10 cellular contexts compared by ENCODE assay signal in the genomic region with DNA sequence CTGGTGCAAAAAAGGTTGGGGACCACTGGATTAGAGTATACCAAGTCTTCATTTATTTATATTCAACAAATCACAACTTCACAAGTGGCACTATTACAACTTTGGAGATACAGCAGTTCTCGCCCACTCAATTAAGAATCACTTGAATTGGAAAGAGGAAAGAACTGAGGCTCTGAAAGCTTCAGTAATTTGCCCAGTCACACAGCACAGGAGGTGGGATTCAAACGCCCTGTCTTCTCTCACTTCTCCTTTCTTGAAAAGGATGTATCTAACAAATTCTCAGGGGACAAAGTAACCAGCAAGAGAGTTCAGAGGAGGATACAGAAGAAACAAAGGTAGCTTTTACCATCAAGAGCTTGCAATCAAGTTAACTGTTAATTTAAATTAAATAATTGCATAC. TPM values are rescaled to one million over a fixed set of nuclear protein-coding genes. Genes with fewer than 3 reads are reported as not detected.
A peak's percentile ranks its signal among the peaks of the same experiment; 100 is the strongest.
DNase-seq lines count a peak whose midpoint lies in the region; ATAC-seq, FAIRE-seq and TF ChIP-seq lines count a peak whose summit lies in the region.
"Had no signal": no experiment of that assay in that cellular context is flagged by ENCODE, and none has a peak within 500 bp of the region (broad histone marks: within the 10 kb centered on the region; RNA-seq: fewer than 3 reads in every experiment).

No MANE protein-coding gene starts in this region.

- DNase-seq in glomerular visceral epithelial cell (ENCODE audit: extremely low spot score) (no peak), pancreas (no peak), D341Med (ENCODE audit: low spot score) (no peak)
- DNase-seq: erythroblast, NCI-H774 had no signal

- peak overlapping the region; percentile 78 to 94 (median 93) for H3K27ac Mint-ChIP-seq in IgD-negative memory B cell
- peak overlapping the region; percentile 94 for H3K27ac Mint-ChIP-seq in stimulated activated memory B cell treated with anti-CD40 and anti-IgM and Interleukin-4, amounts not matched to agents 10 μg/mL and 1 μg/mL and 100 μg/mL, for 72 hours

- peak; percentile 62 for ATAC-seq in GM19023 (IDR thresholded peaks at IDR 0.05; ENCODE audit: unreplicated experiment)
- peak; percentile 53 for ATAC-seq in HG02610 (IDR thresholded peaks at IDR 0.05; ENCODE audit: unreplicated experiment)
- peak; percentile 94 for ATAC-seq in stimulated activated memory B cell treated with anti-CD40 and anti-IgM and Interleukin-4, amounts not matched to agents 10 μg/mL and 1 μg/mL and 100 μg/mL, for 72 hours
- no peak for ATAC-seq in pancreas

- H3K4me3 Mint-ChIP-seq in IgD-negative memory B cell: peak overlapping the region; percentile 79 to 89 (median 83)
- H3K4me3 Mint-ChIP-seq in stimulated activated memory B cell treated with anti-CD40 and anti-IgM and Interleukin-4, amounts not matched to agents 10 μg/mL and 1 μg/mL and 100 μg/mL, for 72 hours: peak overlapping the region; percentile 82

- peaks cover 7 to 13% (median 8%) of the 10 kb centered on the region in 3 donors for H3K4me1 ChIP-seq in pancreas
- H3K4me1 ChIP-seq: prostate gland had no signal

- H3K27me3 ChIP-seq in pancreas: no peaks in the 10 kb centered on the region

- no peak overlapping the region for H3K4me3 ChIP-seq in pancreas
- H3K4me3 ChIP-seq: prostate gland had no signal

- intact Hi-C loops in pancreas (cut with DNase I): no loop called here

- H3K9me3 ChIP-seq in pancreas: no peaks in the 10 kb centered on the region
- H3K9me3 ChIP-seq: prostate gland had no signal

- H3K36me3 ChIP-seq in pancreas: no peaks in the 10 kb centered on the region
- H3K36me3 ChIP-seq: prostate gland had no signal

- peaks cover 38 to 52% (median 50%) of the 10 kb centered on the region in 3 donors for H3K4me1 Mint-ChIP-seq in IgD-negative memory B cell
- peaks cover 70% of the 10 kb centered on the region for H3K4me1 Mint-ChIP-seq in stimulated activated memory B cell treated with anti-CD40 and anti-IgM and Interleukin-4, amounts not matched to agents 10 μg/mL and 1 μg/mL and 100 μg/mL, for 72 hours

- H3K36me3 Mint-ChIP-seq in IgD-negative memory B cell: peaks cover 2% of the 10 kb centered on the region
- H3K36me3 Mint-ChIP-seq in stimulated activated memory B cell treated with anti-CD40 and anti-IgM and Interleukin-4, amounts not matched to agents 10 μg/mL and 1 μg/mL and 100 μg/mL, for 72 hours: peaks cover 5% of the 10 kb centered on the region

- H3K27ac ChIP-seq in pancreas: no peak overlapping the region
- H3K27ac ChIP-seq: prostate gland had no signal

- no peaks in the 10 kb centered on the region for H3K27me3 Mint-ChIP-seq in IgD-negative memory B cell
- no peaks in the 10 kb centered on the region for H3K27me3 Mint-ChIP-seq in stimulated activated memory B cell treated with anti-CD40 and anti-IgM and Interleukin-4, amounts not matched to agents 10 μg/mL and 1 μg/mL and 100 μg/mL, for 72 hours

- no peak for FAIRE-seq in pancreas (lab: Jason Lieb, UNC)

- TF ChIP-seq CTCF in pancreas (IDR thresholded peaks at IDR 0.05): no peak

- 81 to 84% methylated on average over 2 of the region's 2 CpGs for WGBS in pancreas, 2 donors

- no peaks in the 10 kb centered on the region for H3K9me3 Mint-ChIP-seq in IgD-negative memory B cell
- H3K9me3 Mint-ChIP-seq in stimulated activated memory B cell treated with anti-CD40 and anti-IgM and Interleukin-4, amounts not matched to agents 10 μg/mL and 1 μg/mL and 100 μg/mL, for 72 hours: no peaks in the 10 kb centered on the region

RNA-seq across cellular contexts. Expression of a gene that starts 12.4 kb away (rescaled TPM):
- polyA plus RNA-seq in IgD-negative memory B cell (189 TPM), pancreas (10 to 100 TPM; 14.3 to 22.6 TPM)
- total RNA-seq in pancreas: 10 to 100 TPM; 41.5 to 53.6 (median 46.9) TPM

Comparison
In these comparisons a context has a peak if more than half of its experiments do, and no peak if none do; other contexts are left out.
1. ATAC-seq: peak in GM19023 (single experiment), HG02610 (single experiment) and stimulated activated memory B cell treated with anti-CD40 and anti-IgM and Interleukin-4, amounts not matched to agents 10 μg/mL and 1 μg/mL and 100 μg/mL, for 72 hours (single experiment); none in pancreas (0 of 4).